Comparison of ENCODE assay signal across 1 cellular context in genomic region chr12:64175254-64175945, GRCh38.
TF ChIP-seq lines count a peak whose summit lies in the region.

No MANE protein-coding gene starts in this region.

TF ChIP-seq in H1, 55 proteins besides CTCF, POLR2A, EP300 and RAD21 (continued from another document):
- TF ChIP-seq CEBPB (IDR thresholded peaks at IDR 0.05; ENCODE audit: low read depth, low read length) (peak; percentile 30; the same call in 1 of the 2 replicates), JUN (IDR thresholded peaks at IDR 0.05; ENCODE audit: low read depth, low read length) (no peak), SP1 (IDR thresholded peaks at IDR 0.05; ENCODE audit: low read depth, low read length) (peak; percentile 76; the same call in 1 of the 2 replicates), FOSL1 (IDR thresholded peaks at IDR 0.05; ENCODE audit: insufficient read depth, low read depth, low read length) (no peak), MAFK (IDR thresholded peaks at IDR 0.05; ENCODE audit: low read depth, low read length) (no peak), CREB1 (IDR thresholded peaks at IDR 0.05) (no peak), CHD1 (IDR thresholded peaks at IDR 0.05; ENCODE audit: low read depth, low read length) (no peak), RNF2 (IDR thresholded peaks at IDR 0.05; ENCODE audit: borderline replicate concordance, low read depth, low read length, missing control alignments, poor library complexity, severe bottlenecking) (no peak), EGR1 (IDR thresholded peaks at IDR 0.05; ENCODE audit: borderline replicate concordance, low read depth, low read length) (no peak), TEAD4 (IDR thresholded peaks at IDR 0.05; ENCODE audit: low read depth, low read length) (no peak)
